ENCODE assay signal across 21 cellular contexts in the genomic region with DNA sequence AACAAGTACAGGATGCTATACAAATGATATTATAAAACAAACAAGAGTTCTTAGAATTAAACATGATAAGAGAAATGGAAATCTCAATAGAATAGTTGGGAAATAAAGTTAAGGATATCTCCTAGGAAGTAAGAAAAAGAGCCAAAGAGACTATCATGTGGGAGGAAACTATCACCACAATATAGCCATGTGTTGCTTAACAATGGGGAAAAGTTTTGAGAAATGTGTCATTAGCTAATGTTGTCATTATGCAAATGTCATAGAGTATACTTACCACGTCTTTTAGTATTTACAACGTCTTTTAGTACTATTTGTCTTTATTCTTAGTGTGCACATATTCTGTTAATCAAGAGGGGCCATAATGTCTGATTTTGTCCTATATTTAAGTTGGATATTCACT.
"Had no signal": no experiment of that assay in that cellular context is flagged by ENCODE, and none has a peak within 500 bp of the region (broad histone marks: within the 10 kb centered on the region; RNA-seq: fewer than 3 reads in every experiment).

No MANE protein-coding gene starts in this region.

- ATAC-seq: HepG2, Panc1 had no signal

- H3K9ac ChIP-seq: KMS-11, SK-N-SH had no signal

- H3K9me3 ChIP-seq: SK-N-SH had no signal

- H3K27ac ChIP-seq: KMS-11, RWPE1 had no signal

- DNase-seq: IMR-90, Kasumi-1, NCI-H1092 treated with DMSO at 0.1 percent for 48 hours, NCI-H1436, NCI-H187, NCI-H2029, NCI-H2081 treated with DMSO at 0.1 percent for 48 hours, NCI-H2171, NCI-H226, NCI-H446, NCI-H510A, NCI-H524 treated with DMSO at 0.1 percent for 48 hours, NCI-H69, NCI-H774, SHP77, SK-N-SH, SW 1271 had no signal

- H3K4me2 ChIP-seq: KMS-11, SK-N-SH had no signal

- FAIRE-seq: HepG2 had no signal

- H3K9me2 ChIP-seq: SK-N-SH had no signal
